Comparison of ENCODE assay signal across 8 cellular contexts in genomic region chr18:76801567-76802505, GRCh38. TPM values are rescaled to one million over a fixed set of nuclear protein-coding genes. Genes with fewer than 3 reads are reported as not detected.
DNase-seq lines count a peak whose midpoint lies in the region; FAIRE-seq and TF ChIP-seq lines count a peak whose summit lies in the region.

No MANE protein-coding gene starts in this region.

- H3K36me3 ChIP-seq in small intestine (ENCODE audit: control insufficient read depth in 2 of 2, insufficient read depth in 2 of 2, low read length in 2 of 2) = no peaks in the 10 kb centered on the region

- 21 to 28% (median 21%) methylated on average over 56 to 61 of the region's 61 CpGs for WGBS in small intestine, 3 donors

- H3K4me3 Mint-ChIP-seq in brain = peak overlapping the region in 2 of 5 experiments; percentile 39 to 61

- H3K27me3 Mint-ChIP-seq in brain = no peaks in the 10 kb centered on the region

- DNase-seq in NCI-H1436 (lab: John Stamatoyannopoulos, UW) = peak; percentile 43
- no peak for DNase-seq in NCI-H1436 treated with DMSO at 0.1 percent for 48 hours (lab: John Stamatoyannopoulos, UW)
- peak; percentile 53 for DNase-seq in HCEC 1CT
- DNase-seq in LNCaP clone FGC (ENCODE audit: low read depth) = no peak
- DNase-seq in T-helper 2 cell = peak; percentile 12 to 32 (median 26)
- DNase-seq in small intestine = peak; percentile 39

- H3K27me3 ChIP-seq in small intestine (ENCODE audit: control insufficient read depth in 2 of 2, insufficient read depth in 2 of 2, low read length in 2 of 2) = peaks cover 0 to 3% of the 10 kb centered on the region in 2 donors

- H3K4me3 ChIP-seq in LNCaP clone FGC (ENCODE audit: low read depth, low read length) (peak overlapping the region; percentile 45), iPS-18c (ENCODE audit: insufficient read depth, low read depth, low read length) (peak overlapping the region; percentile 55), small intestine (ENCODE audit: low read depth in 1 of 2, low read length in 2 of 2) (peak overlapping the region in 1 of 2 donors; percentile 14)

- peaks cover 4% of the 10 kb centered on the region for H3K36me3 Mint-ChIP-seq in brain

- peak; percentile 87 for TF ChIP-seq CTCF in LNCaP clone FGC (IDR thresholded peaks at IDR 0.05; ENCODE audit: control insufficient read depth, extremely low read depth, insufficient read depth)
- TF ChIP-seq CTCF in brain (conservative IDR thresholded peaks at IDR 0.05) = peak; percentile 67 to 89

- no peaks in the 10 kb centered on the region for H3K4me1 Mint-ChIP-seq in brain

- H3K9me3 ChIP-seq in iPS-18c (ENCODE audit: control insufficient read depth, insufficient read depth, low read length) (peaks cover 2% of the 10 kb centered on the region), small intestine (ENCODE audit: control insufficient read depth, low read depth) (no peaks in the 10 kb centered on the region)

- no peak overlapping the region for H3K27ac Mint-ChIP-seq in brain

- peaks cover 4 to 10% (median 9%) of the 10 kb centered on the region in 5 experiments for H3K9me3 Mint-ChIP-seq in brain

- H3K27ac ChIP-seq in small intestine (ENCODE audit: low read depth in 1 of 2, low read length in 1 of 2) = no peak overlapping the region

- no peak for FAIRE-seq in small intestine (lab: Jason Lieb, UNC)

- no peaks in the 10 kb centered on the region for H3K4me1 ChIP-seq in small intestine (ENCODE audit: control insufficient read depth in 2 of 2, insufficient read depth in 1 of 2, low read depth in 1 of 2, low read length in 1 of 2)

RNA-seq across cellular contexts. Expression of gene ZNF236, which starts 20.5 kb away (rescaled TPM):
- 3.8 TPM for polyA plus RNA-seq in brain (ENCODE audit: insufficient read depth, low read depth, low replicate concordance)
- 1 to 10 TPM; 1.4 to 2.6 (median 2.0) TPM for polyA plus RNA-seq in small intestine

Comparison
In these comparisons a context has a peak if more than half of its experiments do, and no peak if none do; other contexts are left out.
1. DNase-seq: peak in NCI-H1436 (single experiment), HCEC 1CT (single experiment), T-helper 2 cell (5 of 5) and small intestine (single experiment); none in NCI-H1436 treated with DMSO at 0.1 percent for 48 hours (single experiment) and LNCaP clone FGC (single experiment).